Comparison of ENCODE assay signal across 8 cellular contexts in the genomic region with DNA sequence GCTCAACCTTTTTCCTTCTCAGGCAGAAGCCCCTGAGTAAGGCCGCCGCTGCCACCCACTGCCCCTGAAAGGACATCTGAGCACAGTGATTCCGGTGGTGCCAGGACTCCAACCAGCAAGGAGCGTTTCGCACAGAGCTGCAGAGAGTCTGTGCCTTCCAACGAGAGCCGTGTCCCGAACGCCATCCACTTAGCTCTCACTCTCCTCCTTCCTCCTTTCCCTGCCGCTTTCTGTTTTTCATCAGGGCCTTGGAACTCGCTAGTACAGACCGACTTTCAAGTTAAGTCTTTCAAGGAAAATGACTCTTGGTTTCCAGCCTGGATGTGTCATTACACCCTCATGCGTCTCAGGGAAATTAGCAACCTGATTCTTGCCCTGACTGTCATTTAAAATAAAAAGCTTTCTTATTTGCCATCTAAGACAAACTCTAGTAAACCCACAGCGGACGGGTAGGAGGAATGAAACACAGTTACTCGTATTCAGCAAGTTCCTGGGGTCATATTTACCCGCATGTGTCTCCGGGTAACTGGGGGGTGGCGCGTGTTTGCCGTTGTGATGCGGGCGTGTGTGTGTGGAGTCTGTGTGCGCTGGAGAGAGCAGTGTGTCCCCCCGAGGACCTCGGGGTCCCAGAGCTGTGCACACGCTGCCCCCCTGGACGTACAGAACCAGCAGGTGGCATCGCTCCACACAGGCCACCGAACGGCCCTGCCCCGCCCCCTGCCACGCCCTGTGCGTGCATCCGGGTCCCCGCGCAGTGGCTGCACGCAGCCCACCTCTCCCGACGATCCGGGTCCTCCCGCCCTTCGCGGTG. TPM values are rescaled to one million over a fixed set of nuclear protein-coding genes. Genes with fewer than 3 reads are reported as not detected.
DNase-seq lines count a peak whose midpoint lies in the region; ATAC-seq, FAIRE-seq and TF ChIP-seq lines count a peak whose summit lies in the region.

No MANE protein-coding gene starts in this region.

- H3K4me1 ChIP-seq in right cardiac atrium (ENCODE audit: control insufficient read depth, insufficient read depth, low read length) (peaks cover 1% of the 10 kb centered on the region), small intestine (ENCODE audit: control insufficient read depth in 2 of 2, insufficient read depth in 1 of 2, low read depth in 1 of 2, low read length in 1 of 2) (no peaks in the 10 kb centered on the region)

- DNase-seq in BJ (ENCODE audit: low read depth) (peak; percentile 8), RWPE1 (ENCODE audit: low spot score) (peak; percentile 74), right cardiac atrium (peak; percentile 38 to 77 (median 77)), small intestine (peak; percentile 6), KG1 (lab: John Stamatoyannopoulos, UW) (no peak), NCI-H1436 treated with DMSO at 0.1 percent for 48 hours (lab: John Stamatoyannopoulos, UW) (no peak)
- peak; percentile 79 for DNase-seq in activated naive CD8-positive, alpha-beta T cell treated with anti-CD3 and anti-CD28 coated beads, Interleukin-2, amount 10 ng/mL, durations not matched to agents 7 days and 5 days

- H3K27ac ChIP-seq in RWPE1 (peak overlapping the region; percentile 18), right cardiac atrium (ENCODE audit: low read length) (no peak overlapping the region), small intestine (ENCODE audit: low read depth in 1 of 2, low read length in 1 of 2) (no peak overlapping the region)

- peak; percentile 78 for ATAC-seq in GM21737 (IDR thresholded peaks at IDR 0.05; ENCODE audit: unreplicated experiment)
- ATAC-seq in activated naive CD8-positive, alpha-beta T cell treated with anti-CD3 and anti-CD28 coated beads, Interleukin-2, amount 10 ng/mL, durations not matched to agents 7 days and 5 days (ENCODE audit: low read depth) = peak; percentile 91
- peak; percentile 74 to 88 for ATAC-seq in right cardiac atrium

- H3K36me3 ChIP-seq in BJ (ENCODE audit: control insufficient read depth, insufficient read depth, low read length) = no peaks in the 10 kb centered on the region
- H3K36me3 ChIP-seq in small intestine (ENCODE audit: control insufficient read depth in 2 of 2, insufficient read depth in 2 of 2, low read length in 2 of 2) = no peaks in the 10 kb centered on the region

- H3K4me1 Mint-ChIP-seq in activated naive CD8-positive, alpha-beta T cell treated with anti-CD3 and anti-CD28 coated beads, Interleukin-2, amount 10 ng/mL, durations not matched to agents 7 days and 5 days = peaks cover 1% of the 10 kb centered on the region

- H3K9me3 Mint-ChIP-seq in activated naive CD8-positive, alpha-beta T cell treated with anti-CD3 and anti-CD28 coated beads, Interleukin-2, amount 10 ng/mL, durations not matched to agents 7 days and 5 days = no peaks in the 10 kb centered on the region

- H3K4me3 ChIP-seq in BJ (ENCODE audit: low read depth, low read length) = peak overlapping the region; percentile 60
- peak overlapping the region; percentile 16 for H3K4me3 ChIP-seq in right cardiac atrium (ENCODE audit: low read length)
- peak overlapping the region in 1 of 2 donors; percentile 40 for H3K4me3 ChIP-seq in small intestine (ENCODE audit: low read depth in 1 of 2, low read length in 2 of 2)

- intact Hi-C loops in right cardiac atrium (cut with DNase I) = no loop called here

- FAIRE-seq in small intestine (lab: Jason Lieb, UNC) = no peak

- H3K9me3 ChIP-seq in right cardiac atrium (ENCODE audit: control insufficient read depth, low read length) (no peaks in the 10 kb centered on the region), small intestine (ENCODE audit: control insufficient read depth, low read depth) (no peaks in the 10 kb centered on the region)

- H3K27me3 ChIP-seq in BJ (ENCODE audit: control insufficient read depth, insufficient read depth, low read length) (no peaks in the 10 kb centered on the region), right cardiac atrium (ENCODE audit: control insufficient read depth, insufficient read depth) (no peaks in the 10 kb centered on the region), small intestine (ENCODE audit: control insufficient read depth in 2 of 2, insufficient read depth in 2 of 2, low read length in 2 of 2) (no peaks in the 10 kb centered on the region)

- peaks cover 12% of the 10 kb centered on the region for H3K27me3 Mint-ChIP-seq in activated naive CD8-positive, alpha-beta T cell treated with anti-CD3 and anti-CD28 coated beads, Interleukin-2, amount 10 ng/mL, durations not matched to agents 7 days and 5 days

- 17% methylated on average over 44 of the region's 44 CpGs for WGBS in right cardiac atrium
- WGBS in small intestine, 3 donors = 8 to 16% (median 14%) methylated on average over 39 to 44 of the region's 44 CpGs

- POLR2A ChIA-PET in BJ (lab: Charles Lee) (interaction anchor here (0.7 kb wide), 1 partner anchor 128 kb away, joined by 4 read pairs; no protein-coding TSS in a partner anchor), RWPE1 (lab: Yijun Ruan, JAX; ENCODE audit: low non-redundant PET) (no interaction called here)
- POLR2A ChIA-PET in activated naive CD8-positive, alpha-beta T cell treated with anti-CD3 and anti-CD28 coated beads, Interleukin-2, amount 10 ng/mL, durations not matched to agents 7 days and 5 days (lab: Charles Lee) = no interaction called here

- peak overlapping the region; percentile 82 for H3K4me3 Mint-ChIP-seq in activated naive CD8-positive, alpha-beta T cell treated with anti-CD3 and anti-CD28 coated beads, Interleukin-2, amount 10 ng/mL, durations not matched to agents 7 days and 5 days

- peak overlapping the region; percentile 46 for H3K27ac Mint-ChIP-seq in activated naive CD8-positive, alpha-beta T cell treated with anti-CD3 and anti-CD28 coated beads, Interleukin-2, amount 10 ng/mL, durations not matched to agents 7 days and 5 days

- TF ChIP-seq CTCF in BJ (IDR thresholded peaks at IDR 0.05; ENCODE audit: insufficient read depth, low read depth, low read length) (peak; percentile 48), RWPE1 (conservative IDR thresholded peaks at IDR 0.05; ENCODE audit: low read depth) (peak; percentile 62)

- CTCF ChIA-PET in BJ (lab: Yijun Ruan, JAX) = interaction anchor here (0.9 to 2.0 kb wide), 5 partner anchors 10 to 199 kb away, joined by 3 to 5 read pairs (median 4); no protein-coding TSS in a partner anchor
- CTCF ChIA-PET in RWPE1 (lab: Yijun Ruan, JAX) = interaction anchor here (0.6 kb wide), 5 partner anchors 24 to 207 kb away, joined by 4 to 7 read pairs (median 5); no protein-coding TSS in a partner anchor

- no peaks in the 10 kb centered on the region for H3K36me3 Mint-ChIP-seq in activated naive CD8-positive, alpha-beta T cell treated with anti-CD3 and anti-CD28 coated beads, Interleukin-2, amount 10 ng/mL, durations not matched to agents 7 days and 5 days

RNA-seq across cellular contexts. Expression of a gene that starts 30.4 kb away (rescaled TPM):
- 1.1 TPM in 2 replicates for polyA plus RNA-seq in BJ (2011; rRNA removed)
- 0.33 and 1.4 TPM in 2 replicates for polyA minus RNA-seq in BJ (2011; rRNA and poly(A)+ RNA removed)
- total RNA-seq in activated naive CD8-positive, alpha-beta T cell treated with anti-CD3 and anti-CD28 coated beads, Interleukin-2, amount 10 ng/mL, durations not matched to agents 7 days and 5 days = not detected
- 10 to 100 TPM in 1 of 4 donors, 1 to 10 TPM in 3; 8.4 to 10.3 (median 9.2) TPM for total RNA-seq in right cardiac atrium
- 8.3 TPM for polyA plus RNA-seq in right cardiac atrium
- 10 to 100 TPM in 1 of 3 donors, 1 to 10 TPM in 2; 3.8 to 37.3 (median 9.9) TPM for polyA plus RNA-seq in small intestine

Comparison
In these comparisons a context has a peak if more than half of its experiments do, and no peak if none do; other contexts are left out.
1. DNase-seq: peak in BJ (single experiment), RWPE1 (single experiment), activated naive CD8-positive, alpha-beta T cell treated with anti-CD3 and anti-CD28 coated beads, Interleukin-2, amount 10 ng/mL, durations not matched to agents 7 days and 5 days (single experiment), right cardiac atrium (3 of 3) and small intestine (single experiment); none in KG1 (single experiment) and NCI-H1436 treated with DMSO at 0.1 percent for 48 hours (single experiment).
2. Peak in every context shown above with its lines, with median percentiles within 50 percentile points of each other: ATAC-seq.